35 cellular contexts compared by ENCODE assay signal in the genomic region with DNA sequence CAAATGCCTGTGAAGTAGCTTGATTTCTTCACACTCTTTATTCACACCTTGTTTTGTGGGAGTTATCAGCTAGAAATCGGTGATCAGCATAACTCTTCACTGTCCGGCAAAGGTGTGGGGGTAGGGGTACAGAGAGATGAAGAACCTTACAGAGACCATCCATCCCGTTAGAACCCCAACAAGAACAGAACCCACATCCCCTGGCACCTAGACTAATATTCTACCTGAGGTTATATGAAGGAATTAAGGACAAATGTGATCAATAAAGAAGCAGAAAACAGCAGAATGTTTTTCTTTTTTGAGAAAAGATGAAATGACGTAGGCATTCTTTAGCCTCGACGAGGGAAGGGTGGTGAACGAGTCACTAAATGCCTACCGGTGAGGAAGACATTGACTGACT.
"Had no signal": no experiment of that assay in that cellular context is flagged by ENCODE, and none has a peak within 500 bp of the region (broad histone marks: within the 10 kb centered on the region; RNA-seq: fewer than 3 reads in every experiment).

No MANE protein-coding gene starts in this region.

- H3K27ac ChIP-seq: adrenal gland, body of pancreas, brain microvascular endothelial cell, breast epithelium, VCaP had no signal

- H3K4me3 Mint-ChIP-seq: activated B cell treated with CpG ODN at 0.5 μM for 24 hours; activated CD4-positive, alpha-beta memory T cell treated with anti-CD3 and anti-CD28 coated beads for 36 hours; activated CD4-positive, alpha-beta T cell treated with anti-CD3 and anti-CD28 coated beads, Interleukin-2, amount 10 ng/mL, durations not matched to agents 24 days and 14 days; activated CD8-positive, alpha-beta T cell treated with anti-CD3 and anti-CD28 coated beads for 36 hours; activated naive CD4-positive, alpha-beta T cell treated with anti-CD3 and anti-CD28 coated beads for 36 hours; activated naive CD8-positive, alpha-beta T cell treated with anti-CD3 and anti-CD28 coated beads for 36 hours; activated T-cell treated with anti-CD3 and anti-CD28 coated beads, Interleukin-2, amount 50 U/mL, for 4 hours; activated T-cell treated with anti-CD3 and anti-CD28 coated beads, Interleukin-2, amount 50 U/mL, for 72 hours; activated T-helper 1 cell treated with anti-CD3 and anti-CD28 coated beads, Interleukin-12 subunit alpha, Interleukin-12 subunit beta, Interleukin-2, Interleukin-4 antibody, amounts not matched to agents 30 ng/mL and 10 ng/mL and 1 ng/mL, durations not matched to agents 14 hours and 24 hours and 36 hours; activated T-helper 17 cell treated with anti-CD3 and anti-CD28 coated beads, Interleukin-2, amount 50 U/mL, for 72 hours; T-cell; T-helper 17 cell had no signal

- H3K4me3 ChIP-seq: adrenal gland, body of pancreas, breast epithelium had no signal

- H3K27me3 ChIP-seq: adrenal gland, body of pancreas, brain microvascular endothelial cell, breast epithelium had no signal

- FAIRE-seq: astrocyte, TTC549 had no signal

- H3K4me1 ChIP-seq: adrenal gland, breast epithelium had no signal

- H3K27me3 Mint-ChIP-seq: activated B cell treated with CpG ODN at 0.5 μM for 24 hours; activated CD4-positive, alpha-beta memory T cell treated with anti-CD3 and anti-CD28 coated beads for 36 hours; activated CD4-positive, alpha-beta T cell treated with anti-CD3 and anti-CD28 coated beads, Interleukin-2, amount 10 ng/mL, durations not matched to agents 24 days and 14 days; activated CD8-positive, alpha-beta T cell treated with anti-CD3 and anti-CD28 coated beads for 36 hours; activated naive CD8-positive, alpha-beta T cell treated with anti-CD3 and anti-CD28 coated beads for 36 hours; activated T-helper 17 cell treated with anti-CD3 and anti-CD28 coated beads, Interleukin-2, amount 50 U/mL, for 72 hours; T-cell had no signal

- DNase-seq: activated B cell treated with CpG ODN at 0.5 μM for 24 hours; activated CD4-positive, alpha-beta memory T cell treated with anti-CD3 and anti-CD28 coated beads for 36 hours; activated CD4-positive, alpha-beta T cell treated with anti-CD3 and anti-CD28 coated beads for 4 hours; activated CD4-positive, alpha-beta T cell treated with anti-CD3 and anti-CD28 coated beads, Interleukin-2, amount 10 ng/mL, durations not matched to agents 24 days and 14 days; activated CD4-positive, alpha-beta T cell treated with anti-CD3 and anti-CD28 coated beads, Interleukin-2, amount 50 U/mL, for 1 hour; activated CD4-positive, alpha-beta T cell treated with anti-CD3 and anti-CD28 coated beads, Interleukin-2, amount 50 U/mL, for 4 hours; activated CD4-positive, CD25-positive, alpha-beta regulatory T cell treated with anti-CD3 and anti-CD28 coated beads, Interleukin-2, amount 50 U/mL, for 72 hours; activated CD8-positive, alpha-beta memory T cell treated with anti-CD3 and anti-CD28 coated beads, Interleukin-2, amount 50 U/mL, for 4 hours; activated CD8-positive, alpha-beta T cell treated with anti-CD3 and anti-CD28 coated beads for 36 hours; activated effector memory CD4-positive, alpha-beta T cell treated with anti-CD3 and anti-CD28 coated beads, Interleukin-2, amount 50 U/mL, for 16 hours; activated gamma-delta T cell treated with Interleukin-2 at 50 U/mL for 16 hours; activated naive CD4-positive, alpha-beta T cell; activated naive CD4-positive, alpha-beta T cell treated with anti-CD3 and anti-CD28 coated beads for 36 hours; activated naive CD4-positive, alpha-beta T cell treated with anti-CD3 and anti-CD28 coated beads, Interleukin-2, amount 50 U/mL, for 16 hours; activated naive CD8-positive, alpha-beta T cell treated with anti-CD3 and anti-CD28 coated beads for 36 hours; activated T-cell treated with anti-CD3 and anti-CD28 coated beads for 4 hours; activated T-cell treated with anti-CD3 and anti-CD28 coated beads, Interleukin-2, amount 50 U/mL, for 1 hour; activated T-cell treated with anti-CD3 and anti-CD28 coated beads, Interleukin-2, amount 50 U/mL, for 4 hours; activated T-cell treated with anti-CD3 and anti-CD28 coated beads, Interleukin-2, amount 50 U/mL, for 72 hours; adrenal gland; amniotic stem cell; aorta; body of pancreas; brain microvascular endothelial cell; central memory CD4-positive, alpha-beta T cell; T-helper 17 cell; T-helper 9 cell had no signal

- H3K36me3 ChIP-seq: adrenal gland, brain microvascular endothelial cell, breast epithelium had no signal

- H3K36me3 Mint-ChIP-seq: activated CD4-positive, alpha-beta memory T cell treated with anti-CD3 and anti-CD28 coated beads for 36 hours; activated naive CD4-positive, alpha-beta T cell treated with anti-CD3 and anti-CD28 coated beads, Interleukin-2, amount 50 U/mL, for 72 hours had no signal

- H3K9me3 ChIP-seq: adrenal gland, body of pancreas, breast epithelium had no signal

- ATAC-seq: activated T-helper 17 cell treated with anti-CD3 and anti-CD28 coated beads, Interleukin-2, amount 50 U/mL, for 72 hours; body of pancreas; T-cell had no signal

- H3K9me3 Mint-ChIP-seq: activated B cell treated with CpG ODN at 0.5 μM for 24 hours; activated CD4-positive, alpha-beta memory T cell treated with anti-CD3 and anti-CD28 coated beads for 36 hours; activated CD4-positive, alpha-beta T cell treated with anti-CD3 and anti-CD28 coated beads, Interleukin-2, amount 10 ng/mL, durations not matched to agents 24 days and 14 days; activated CD8-positive, alpha-beta T cell treated with anti-CD3 and anti-CD28 coated beads for 36 hours; activated naive CD4-positive, alpha-beta T cell treated with anti-CD3 and anti-CD28 coated beads for 36 hours; activated naive CD4-positive, alpha-beta T cell treated with anti-CD3 and anti-CD28 coated beads, Interleukin-2, amount 50 U/mL, for 72 hours; activated T-cell treated with anti-CD3 and anti-CD28 coated beads, Interleukin-2, amount 50 U/mL, for 4 hours; activated T-cell treated with anti-CD3 and anti-CD28 coated beads, Interleukin-2, amount 50 U/mL, for 72 hours; activated T-helper 1 cell treated with anti-CD3 and anti-CD28 coated beads, Interleukin-12 subunit alpha, Interleukin-12 subunit beta, Interleukin-2, Interleukin-4 antibody, amounts not matched to agents 30 ng/mL and 10 ng/mL and 1 ng/mL, durations not matched to agents 14 hours and 24 hours and 36 hours; activated T-helper 17 cell treated with anti-CD3 and anti-CD28 coated beads, Interleukin-2, amount 50 U/mL, for 72 hours; T-cell had no signal

- H3K27ac Mint-ChIP-seq: activated B cell treated with CpG ODN at 0.5 μM for 24 hours; activated CD4-positive, alpha-beta memory T cell treated with anti-CD3 and anti-CD28 coated beads for 36 hours; activated CD4-positive, alpha-beta T cell treated with anti-CD3 and anti-CD28 coated beads, Interleukin-2, amount 10 ng/mL, durations not matched to agents 24 days and 14 days; activated CD8-positive, alpha-beta T cell treated with anti-CD3 and anti-CD28 coated beads for 36 hours; activated naive CD4-positive, alpha-beta T cell treated with anti-CD3 and anti-CD28 coated beads for 36 hours; activated naive CD4-positive, alpha-beta T cell treated with anti-CD3 and anti-CD28 coated beads, Interleukin-2, amount 50 U/mL, for 72 hours; activated naive CD8-positive, alpha-beta T cell treated with anti-CD3 and anti-CD28 coated beads for 36 hours; activated T-cell treated with anti-CD3 and anti-CD28 coated beads, Interleukin-2, amount 50 U/mL, for 72 hours; activated T-helper 1 cell treated with anti-CD3 and anti-CD28 coated beads, Interleukin-12 subunit alpha, Interleukin-12 subunit beta, Interleukin-2, Interleukin-4 antibody, amounts not matched to agents 30 ng/mL and 10 ng/mL and 1 ng/mL, durations not matched to agents 14 hours and 24 hours and 36 hours; activated T-helper 17 cell treated with anti-CD3 and anti-CD28 coated beads, Interleukin-2, amount 50 U/mL, for 72 hours; T-cell; T-helper 17 cell had no signal
